In genomic region chr1:229230893-229231753, GRCh38 we compare ENCODE assay signal across 9 cellular contexts. TPM values are rescaled to one million over a fixed set of nuclear protein-coding genes. Genes with fewer than 3 reads are reported as not detected.
DNase-seq lines count a peak whose midpoint lies in the region; ATAC-seq lines count a peak whose summit lies in the region.
"Had no signal": no experiment of that assay in that cellular context is flagged by ENCODE, and none has a peak within 500 bp of the region (broad histone marks: within the 10 kb centered on the region; RNA-seq: fewer than 3 reads in every experiment).

No MANE protein-coding gene starts in this region.

- no peaks in the 10 kb centered on the region for H3K27me3 ChIP-seq in HUES64 (ENCODE audit: insufficient read depth, low read length)

- ATAC-seq in esophagus mucosa (peak; percentile 72), HG02763 (IDR thresholded peaks at IDR 0.05; ENCODE audit: unreplicated experiment) (no peak), GM19397 (IDR thresholded peaks at IDR 0.05; ENCODE audit: unreplicated experiment) (no peak)
- no peak for ATAC-seq in activated naive CD8-positive, alpha-beta T cell treated with anti-CD3 and anti-CD28 coated beads, Interleukin-2, amount 50 U/mL, for 24 hours

- H3K9ac ChIP-seq in HUES64 (ENCODE audit: low read depth, low read length): peak overlapping the region; percentile 66

- DNase-seq in NCI-H774 (lab: John Stamatoyannopoulos, UW): peak; percentile 56
- DNase-seq in smooth muscle cell of the brain vasculature (ENCODE audit: low read depth, low spot score): peak; percentile 28
- no peak for DNase-seq in posterior cingulate gyrus
- no peak for DNase-seq in activated naive CD8-positive, alpha-beta T cell treated with anti-CD3 and anti-CD28 coated beads, Interleukin-2, amount 50 U/mL, for 24 hours

- H3K4me3 Mint-ChIP-seq in activated naive CD8-positive, alpha-beta T cell treated with anti-CD3 and anti-CD28 coated beads, Interleukin-2, amount 50 U/mL, for 24 hours: no peak overlapping the region
- H3K4me3 Mint-ChIP-seq: central memory CD8-positive, alpha-beta T cell had no signal

- H3K9me3 ChIP-seq in HUES64 (ENCODE audit: insufficient read depth, low read depth, low read length): no peaks in the 10 kb centered on the region

- H3K4me1 Mint-ChIP-seq in activated naive CD8-positive, alpha-beta T cell treated with anti-CD3 and anti-CD28 coated beads, Interleukin-2, amount 50 U/mL, for 24 hours: peaks cover 16% of the 10 kb centered on the region

- H3K36me3 ChIP-seq in HUES64 (ENCODE audit: insufficient read depth, low read length): no peaks in the 10 kb centered on the region

- 19% methylated on average over 9 of the region's 9 CpGs for WGBS in HUES64

- no peak overlapping the region for H3K27ac Mint-ChIP-seq in activated naive CD8-positive, alpha-beta T cell treated with anti-CD3 and anti-CD28 coated beads, Interleukin-2, amount 50 U/mL, for 24 hours

- peak overlapping the region; percentile 86 for H3K27ac ChIP-seq in HUES64 (ENCODE audit: low read depth, low read length)

- H3K9me3 Mint-ChIP-seq in activated naive CD8-positive, alpha-beta T cell treated with anti-CD3 and anti-CD28 coated beads, Interleukin-2, amount 50 U/mL, for 24 hours: no peaks in the 10 kb centered on the region
- H3K9me3 Mint-ChIP-seq: central memory CD8-positive, alpha-beta T cell had no signal

- H3K27me3 Mint-ChIP-seq in activated naive CD8-positive, alpha-beta T cell treated with anti-CD3 and anti-CD28 coated beads, Interleukin-2, amount 50 U/mL, for 24 hours: peaks cover 7% of the 10 kb centered on the region

- H3K4me3 ChIP-seq in HUES64 (ENCODE audit: low read length): peak overlapping the region; percentile 17; the same call in 1 of the 2 replicates

- peaks cover 63% of the 10 kb centered on the region for H3K4me1 ChIP-seq in HUES64 (ENCODE audit: insufficient read depth, low read length)

- H3K36me3 Mint-ChIP-seq in activated naive CD8-positive, alpha-beta T cell treated with anti-CD3 and anti-CD28 coated beads, Interleukin-2, amount 50 U/mL, for 24 hours (ENCODE audit: low read depth): no peaks in the 10 kb centered on the region

- intact Hi-C loops in posterior cingulate gyrus (cut with DNase I): no loop called here

RNA-seq across cellular contexts. Expression of gene RAB4A, which starts 39.8 kb away (rescaled TPM):
- 26.9 TPM for polyA plus RNA-seq in HUES64 (2013, experiment 1 of 2)
- polyA plus RNA-seq in HUES64 (2013, experiment 2 of 2): 32.1 TPM
- total RNA-seq in esophagus mucosa: 58.5 TPM

Comparison
In these comparisons a context has a peak if more than half of its experiments do, and no peak if none do; other contexts are left out.
1. DNase-seq: peak in NCI-H774 (single experiment) and smooth muscle cell of the brain vasculature (single experiment); none in posterior cingulate gyrus (0 of 10) and activated naive CD8-positive, alpha-beta T cell treated with anti-CD3 and anti-CD28 coated beads, Interleukin-2, amount 50 U/mL, for 24 hours (single experiment).